Comparison of ENCODE assay signal across 1 cellular context in the genomic region with DNA sequence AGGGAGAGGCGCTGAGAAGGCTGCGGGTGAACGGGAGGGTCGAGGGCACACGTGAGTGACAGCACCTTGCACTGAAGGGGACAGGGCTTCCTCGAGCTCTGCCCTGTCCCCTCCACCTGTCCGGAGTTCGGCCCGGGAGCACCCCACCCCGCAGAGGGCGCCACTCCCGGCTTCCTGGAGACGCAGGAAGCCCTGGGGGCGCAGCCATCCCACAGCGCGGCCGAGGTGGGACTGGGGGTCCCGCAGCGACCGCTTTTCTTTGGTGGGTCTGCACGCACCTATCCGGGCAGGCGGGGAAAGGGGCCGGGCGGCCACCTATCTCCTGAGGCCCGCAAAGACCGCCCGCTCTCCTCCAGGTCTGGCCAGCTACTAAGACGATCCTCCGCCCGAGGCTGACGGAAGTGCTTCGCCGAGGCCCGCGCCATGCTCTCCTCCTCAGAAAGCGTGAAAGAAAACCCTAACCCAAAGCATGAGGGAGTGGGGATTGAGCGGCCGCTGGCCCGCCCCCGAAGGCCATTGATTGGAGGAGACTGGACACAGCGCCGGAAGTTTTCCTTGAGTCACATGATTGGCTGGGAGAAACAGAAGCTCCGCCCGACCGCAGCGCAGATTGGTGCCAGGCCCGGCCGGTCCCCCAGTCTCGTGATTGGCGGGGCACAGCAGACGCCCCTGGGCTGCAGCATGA.
TF ChIP-seq lines count a peak whose summit lies in the region.

No MANE protein-coding gene starts in this region.

TF ChIP-seq in HepG2, 621 proteins besides CTCF, POLR2A, EP300 and RAD21 (continued from another document and continues in another):
- TF ChIP-seq ZNF350 (CRISPR knock-in tag; IDR thresholded peaks at IDR 0.05; ENCODE audit: borderline replicate concordance, low read depth) (peak; percentile 86; the same call in 1 of the 2 replicates), BCL6 (CRISPR knock-in tag; IDR thresholded peaks at IDR 0.05) (0 out of 2 replicates have a peak, but pooled peaks have one; percentile 8), ZNF703 (CRISPR knock-in tag; IDR thresholded peaks at IDR 0.05; ENCODE audit: borderline replicate concordance) (peak; percentile 90; the same call in 1 of the 2 replicates), ZNF34 (CRISPR knock-in tag; IDR thresholded peaks at IDR 0.05; ENCODE audit: borderline replicate concordance) (0 out of 2 replicates have a peak, but pooled peaks have one; percentile 69), TOPORS (CRISPR knock-in tag; IDR thresholded peaks at IDR 0.05) (peak; percentile 86; the same call in 1 of the 2 replicates), HOXA7 (CRISPR knock-in tag; IDR thresholded peaks at IDR 0.05) (no peak), TGIF2 (CRISPR knock-in tag; IDR thresholded peaks at IDR 0.05) (peak; percentile 77), HNRNPL (IDR thresholded peaks at IDR 0.05; ENCODE audit: low read depth, low read length) (peak; percentile 67; the same call in 1 of the 2 replicates), MIER2 (CRISPR knock-in tag; IDR thresholded peaks at IDR 0.05) (peak; percentile 57; the same call in 1 of the 2 replicates), PAX8 (CRISPR knock-in tag; IDR thresholded peaks at IDR 0.05; ENCODE audit: borderline replicate concordance) (peak; percentile 99; the same call in 1 of the 2 replicates), ZNF569 (CRISPR knock-in tag; IDR thresholded peaks at IDR 0.05; ENCODE audit: borderline replicate concordance) (peak; percentile 94), ZBTB20 (CRISPR knock-in tag; IDR thresholded peaks at IDR 0.05; ENCODE audit: borderline replicate concordance, low read depth) (peak; percentile 66), MTF1 (CRISPR knock-in tag; IDR thresholded peaks at IDR 0.05) (peak; percentile 80), TEAD2 (CRISPR knock-in tag; IDR thresholded peaks at IDR 0.05) (peak; percentile 89; the same call in 1 of the 2 replicates), ZKSCAN8 (CRISPR knock-in tag; IDR thresholded peaks at IDR 0.05; ENCODE audit: borderline replicate concordance) (peak; percentile 51; the same call in 1 of the 2 replicates), ETV6 (CRISPR knock-in tag; conservative IDR thresholded peaks at IDR 0.05) (peak; percentile 64; the same call in 1 of the 2 replicates), PCBP1 (IDR thresholded peaks at IDR 0.05; ENCODE audit: borderline replicate concordance, low read depth, low read length) (peak; percentile 22; the same call in 1 of the 2 replicates), MLLT10 (CRISPR knock-in tag; IDR thresholded peaks at IDR 0.05) (no peak), SOX13 (IDR thresholded peaks at IDR 0.05) (peak; percentile 37; the same call in 1 of the 2 replicates), SOX13 (CRISPR knock-in tag; conservative IDR thresholded peaks at IDR 0.05 in 1 of 2, IDR thresholded peaks at IDR 0.05 in 1 of 2) (0 out of 4 replicates have a peak, but pooled peaks have one; percentile 15 to 70)
- TF ChIP-seq, protein P1, sequence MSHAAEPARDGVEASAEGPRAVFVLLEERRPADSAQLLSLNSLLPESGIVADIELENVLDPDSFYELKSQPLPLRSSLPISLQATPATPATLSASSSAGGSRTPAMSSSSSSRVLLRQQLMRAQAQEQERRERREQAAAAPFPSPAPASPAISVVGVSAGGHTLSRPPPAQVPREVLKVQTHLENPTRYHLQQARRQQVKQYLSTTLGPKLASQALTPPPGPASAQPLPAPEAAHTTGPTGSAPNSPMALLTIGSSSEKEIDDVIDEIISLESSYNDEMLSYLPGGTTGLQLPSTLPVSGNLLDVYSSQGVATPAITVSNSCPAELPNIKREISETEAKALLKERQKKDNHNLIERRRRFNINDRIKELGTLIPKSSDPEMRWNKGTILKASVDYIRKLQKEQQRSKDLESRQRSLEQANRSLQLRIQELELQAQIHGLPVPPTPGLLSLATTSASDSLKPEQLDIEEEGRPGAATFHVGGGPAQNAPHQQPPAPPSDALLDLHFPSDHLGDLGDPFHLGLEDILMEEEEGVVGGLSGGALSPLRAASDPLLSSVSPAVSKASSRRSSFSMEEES (CRISPR knock-in tag; IDR thresholded peaks at IDR 0.05) = peak; percentile 89
- TF ChIP-seq, protein P2, sequence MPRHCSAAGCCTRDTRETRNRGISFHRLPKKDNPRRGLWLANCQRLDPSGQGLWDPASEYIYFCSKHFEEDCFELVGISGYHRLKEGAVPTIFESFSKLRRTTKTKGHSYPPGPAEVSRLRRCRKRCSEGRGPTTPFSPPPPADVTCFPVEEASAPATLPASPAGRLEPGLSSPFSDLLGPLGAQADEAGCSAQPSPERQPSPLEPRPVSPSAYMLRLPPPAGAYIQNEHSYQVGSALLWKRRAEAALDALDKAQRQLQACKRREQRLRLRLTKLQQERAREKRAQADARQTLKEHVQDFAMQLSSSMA (CRISPR knock-in tag; IDR thresholded peaks at IDR 0.05) = no peak; the same call in 1 of the 2 replicates
- TF ChIP-seq, protein P3, sequence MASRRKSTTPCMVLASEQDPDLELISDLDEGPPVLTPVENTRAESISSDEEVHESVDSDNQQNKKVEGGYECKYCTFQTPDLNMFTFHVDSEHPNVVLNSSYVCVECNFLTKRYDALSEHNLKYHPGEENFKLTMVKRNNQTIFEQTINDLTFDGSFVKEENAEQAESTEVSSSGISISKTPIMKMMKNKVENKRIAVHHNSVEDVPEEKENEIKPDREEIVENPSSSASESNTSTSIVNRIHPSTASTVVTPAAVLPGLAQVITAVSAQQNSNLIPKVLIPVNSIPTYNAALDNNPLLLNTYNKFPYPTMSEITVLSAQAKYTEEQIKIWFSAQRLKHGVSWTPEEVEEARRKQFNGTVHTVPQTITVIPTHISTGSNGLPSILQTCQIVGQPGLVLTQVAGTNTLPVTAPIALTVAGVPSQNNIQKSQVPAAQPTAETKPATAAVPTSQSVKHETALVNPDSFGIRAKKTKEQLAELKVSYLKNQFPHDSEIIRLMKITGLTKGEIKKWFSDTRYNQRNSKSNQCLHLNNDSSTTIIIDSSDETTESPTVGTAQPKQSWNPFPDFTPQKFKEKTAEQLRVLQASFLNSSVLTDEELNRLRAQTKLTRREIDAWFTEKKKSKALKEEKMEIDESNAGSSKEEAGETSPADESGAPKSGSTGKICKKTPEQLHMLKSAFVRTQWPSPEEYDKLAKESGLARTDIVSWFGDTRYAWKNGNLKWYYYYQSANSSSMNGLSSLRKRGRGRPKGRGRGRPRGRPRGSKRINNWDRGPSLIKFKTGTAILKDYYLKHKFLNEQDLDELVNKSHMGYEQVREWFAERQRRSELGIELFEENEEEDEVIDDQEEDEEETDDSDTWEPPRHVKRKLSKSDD (CRISPR knock-in tag; IDR thresholded peaks at IDR 0.05; ENCODE audit: low read depth) = peak; percentile 50; the same call in 1 of the 2 replicates
- TF ChIP-seq, protein P4, sequence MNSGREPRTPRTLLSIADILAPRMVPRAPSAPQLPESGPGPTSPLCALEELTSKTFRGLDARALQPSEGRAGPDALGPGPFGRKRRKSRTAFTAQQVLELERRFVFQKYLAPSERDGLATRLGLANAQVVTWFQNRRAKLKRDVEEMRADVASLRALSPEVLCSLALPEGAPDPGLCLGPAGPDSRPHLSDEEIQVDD (CRISPR knock-in tag; IDR thresholded peaks at IDR 0.05; ENCODE audit: borderline replicate concordance) = 0 out of 2 replicates have a peak, but pooled peaks have one; percentile 40
- TF ChIP-seq, protein P5, sequence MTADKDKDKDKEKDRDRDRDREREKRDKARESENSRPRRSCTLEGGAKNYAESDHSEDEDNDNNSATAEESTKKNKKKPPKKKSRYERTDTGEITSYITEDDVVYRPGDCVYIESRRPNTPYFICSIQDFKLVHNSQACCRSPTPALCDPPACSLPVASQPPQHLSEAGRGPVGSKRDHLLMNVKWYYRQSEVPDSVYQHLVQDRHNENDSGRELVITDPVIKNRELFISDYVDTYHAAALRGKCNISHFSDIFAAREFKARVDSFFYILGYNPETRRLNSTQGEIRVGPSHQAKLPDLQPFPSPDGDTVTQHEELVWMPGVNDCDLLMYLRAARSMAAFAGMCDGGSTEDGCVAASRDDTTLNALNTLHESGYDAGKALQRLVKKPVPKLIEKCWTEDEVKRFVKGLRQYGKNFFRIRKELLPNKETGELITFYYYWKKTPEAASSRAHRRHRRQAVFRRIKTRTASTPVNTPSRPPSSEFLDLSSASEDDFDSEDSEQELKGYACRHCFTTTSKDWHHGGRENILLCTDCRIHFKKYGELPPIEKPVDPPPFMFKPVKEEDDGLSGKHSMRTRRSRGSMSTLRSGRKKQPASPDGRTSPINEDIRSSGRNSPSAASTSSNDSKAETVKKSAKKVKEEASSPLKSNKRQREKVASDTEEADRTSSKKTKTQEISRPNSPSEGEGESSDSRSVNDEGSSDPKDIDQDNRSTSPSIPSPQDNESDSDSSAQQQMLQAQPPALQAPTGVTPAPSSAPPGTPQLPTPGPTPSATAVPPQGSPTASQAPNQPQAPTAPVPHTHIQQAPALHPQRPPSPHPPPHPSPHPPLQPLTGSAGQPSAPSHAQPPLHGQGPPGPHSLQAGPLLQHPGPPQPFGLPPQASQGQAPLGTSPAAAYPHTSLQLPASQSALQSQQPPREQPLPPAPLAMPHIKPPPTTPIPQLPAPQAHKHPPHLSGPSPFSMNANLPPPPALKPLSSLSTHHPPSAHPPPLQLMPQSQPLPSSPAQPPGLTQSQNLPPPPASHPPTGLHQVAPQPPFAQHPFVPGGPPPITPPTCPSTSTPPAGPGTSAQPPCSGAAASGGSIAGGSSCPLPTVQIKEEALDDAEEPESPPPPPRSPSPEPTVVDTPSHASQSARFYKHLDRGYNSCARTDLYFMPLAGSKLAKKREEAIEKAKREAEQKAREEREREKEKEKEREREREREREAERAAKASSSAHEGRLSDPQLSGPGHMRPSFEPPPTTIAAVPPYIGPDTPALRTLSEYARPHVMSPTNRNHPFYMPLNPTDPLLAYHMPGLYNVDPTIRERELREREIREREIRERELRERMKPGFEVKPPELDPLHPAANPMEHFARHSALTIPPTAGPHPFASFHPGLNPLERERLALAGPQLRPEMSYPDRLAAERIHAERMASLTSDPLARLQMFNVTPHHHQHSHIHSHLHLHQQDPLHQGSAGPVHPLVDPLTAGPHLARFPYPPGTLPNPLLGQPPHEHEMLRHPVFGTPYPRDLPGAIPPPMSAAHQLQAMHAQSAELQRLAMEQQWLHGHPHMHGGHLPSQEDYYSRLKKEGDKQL (CRISPR knock-in tag; IDR thresholded peaks at IDR 0.05; ENCODE audit: low read depth) = no peak
- TF ChIP-seq, protein P6, sequence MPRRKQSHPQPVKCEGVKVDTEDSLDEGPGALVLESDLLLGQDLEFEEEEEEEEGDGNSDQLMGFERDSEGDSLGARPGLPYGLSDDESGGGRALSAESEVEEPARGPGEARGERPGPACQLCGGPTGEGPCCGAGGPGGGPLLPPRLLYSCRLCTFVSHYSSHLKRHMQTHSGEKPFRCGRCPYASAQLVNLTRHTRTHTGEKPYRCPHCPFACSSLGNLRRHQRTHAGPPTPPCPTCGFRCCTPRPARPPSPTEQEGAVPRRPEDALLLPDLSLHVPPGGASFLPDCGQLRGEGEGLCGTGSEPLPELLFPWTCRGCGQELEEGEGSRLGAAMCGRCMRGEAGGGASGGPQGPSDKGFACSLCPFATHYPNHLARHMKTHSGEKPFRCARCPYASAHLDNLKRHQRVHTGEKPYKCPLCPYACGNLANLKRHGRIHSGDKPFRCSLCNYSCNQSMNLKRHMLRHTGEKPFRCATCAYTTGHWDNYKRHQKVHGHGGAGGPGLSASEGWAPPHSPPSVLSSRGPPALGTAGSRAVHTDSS (CRISPR knock-in tag; conservative IDR thresholded peaks at IDR 0.05) = peak; percentile 82; the same call in 1 of the 2 replicates
- TF ChIP-seq, protein P7, sequence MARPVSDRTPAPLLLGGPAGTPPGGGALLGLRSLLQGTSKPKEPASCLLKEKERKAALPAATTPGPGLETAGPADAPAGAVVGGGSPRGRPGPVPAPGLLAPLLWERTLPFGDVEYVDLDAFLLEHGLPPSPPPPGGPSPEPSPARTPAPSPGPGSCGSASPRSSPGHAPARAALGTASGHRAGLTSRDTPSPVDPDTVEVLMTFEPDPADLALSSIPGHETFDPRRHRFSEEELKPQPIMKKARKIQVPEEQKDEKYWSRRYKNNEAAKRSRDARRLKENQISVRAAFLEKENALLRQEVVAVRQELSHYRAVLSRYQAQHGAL (CRISPR knock-in tag; IDR thresholded peaks at IDR 0.05; ENCODE audit: not compliant biosample characterization) = peak; percentile 74
- TF ChIP-seq, protein P8, sequence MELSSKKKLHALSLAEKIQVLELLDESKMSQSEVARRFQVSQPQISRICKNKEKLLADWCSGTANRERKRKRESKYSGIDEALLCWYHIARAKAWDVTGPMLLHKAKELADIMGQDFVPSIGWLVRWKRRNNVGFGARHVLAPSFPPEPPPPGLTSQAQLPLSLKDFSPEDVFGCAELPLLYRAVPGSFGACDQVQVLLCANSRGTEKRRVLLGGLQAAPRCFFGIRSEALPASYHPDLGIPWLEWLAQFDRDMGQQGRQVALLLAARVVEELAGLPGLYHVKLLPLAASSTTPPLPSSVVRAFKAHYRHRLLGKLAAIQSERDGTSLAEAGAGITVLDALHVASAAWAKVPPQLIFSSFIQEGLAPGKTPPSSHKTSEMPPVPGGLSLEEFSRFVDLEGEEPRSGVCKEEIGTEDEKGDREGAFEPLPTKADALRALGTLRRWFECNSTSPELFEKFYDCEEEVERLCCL (CRISPR knock-in tag; IDR thresholded peaks at IDR 0.05; ENCODE audit: borderline replicate concordance) = no peak; the same call in 1 of the 2 replicates
- TF ChIP-seq, protein P9, sequence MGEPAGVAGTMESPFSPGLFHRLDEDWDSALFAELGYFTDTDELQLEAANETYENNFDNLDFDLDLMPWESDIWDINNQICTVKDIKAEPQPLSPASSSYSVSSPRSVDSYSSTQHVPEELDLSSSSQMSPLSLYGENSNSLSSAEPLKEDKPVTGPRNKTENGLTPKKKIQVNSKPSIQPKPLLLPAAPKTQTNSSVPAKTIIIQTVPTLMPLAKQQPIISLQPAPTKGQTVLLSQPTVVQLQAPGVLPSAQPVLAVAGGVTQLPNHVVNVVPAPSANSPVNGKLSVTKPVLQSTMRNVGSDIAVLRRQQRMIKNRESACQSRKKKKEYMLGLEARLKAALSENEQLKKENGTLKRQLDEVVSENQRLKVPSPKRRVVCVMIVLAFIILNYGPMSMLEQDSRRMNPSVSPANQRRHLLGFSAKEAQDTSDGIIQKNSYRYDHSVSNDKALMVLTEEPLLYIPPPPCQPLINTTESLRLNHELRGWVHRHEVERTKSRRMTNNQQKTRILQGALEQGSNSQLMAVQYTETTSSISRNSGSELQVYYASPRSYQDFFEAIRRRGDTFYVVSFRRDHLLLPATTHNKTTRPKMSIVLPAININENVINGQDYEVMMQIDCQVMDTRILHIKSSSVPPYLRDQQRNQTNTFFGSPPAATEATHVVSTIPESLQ (CRISPR knock-in tag; conservative IDR thresholded peaks at IDR 0.05) = peak; percentile 98
- TF ChIP-seq, protein P10, sequence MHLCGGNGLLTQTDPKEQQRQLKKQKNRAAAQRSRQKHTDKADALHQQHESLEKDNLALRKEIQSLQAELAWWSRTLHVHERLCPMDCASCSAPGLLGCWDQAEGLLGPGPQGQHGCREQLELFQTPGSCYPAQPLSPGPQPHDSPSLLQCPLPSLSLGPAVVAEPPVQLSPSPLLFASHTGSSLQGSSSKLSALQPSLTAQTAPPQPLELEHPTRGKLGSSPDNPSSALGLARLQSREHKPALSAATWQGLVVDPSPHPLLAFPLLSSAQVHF (CRISPR knock-in tag; IDR thresholded peaks at IDR 0.05) = peak; percentile 94
- TF ChIP-seq, protein P11, sequence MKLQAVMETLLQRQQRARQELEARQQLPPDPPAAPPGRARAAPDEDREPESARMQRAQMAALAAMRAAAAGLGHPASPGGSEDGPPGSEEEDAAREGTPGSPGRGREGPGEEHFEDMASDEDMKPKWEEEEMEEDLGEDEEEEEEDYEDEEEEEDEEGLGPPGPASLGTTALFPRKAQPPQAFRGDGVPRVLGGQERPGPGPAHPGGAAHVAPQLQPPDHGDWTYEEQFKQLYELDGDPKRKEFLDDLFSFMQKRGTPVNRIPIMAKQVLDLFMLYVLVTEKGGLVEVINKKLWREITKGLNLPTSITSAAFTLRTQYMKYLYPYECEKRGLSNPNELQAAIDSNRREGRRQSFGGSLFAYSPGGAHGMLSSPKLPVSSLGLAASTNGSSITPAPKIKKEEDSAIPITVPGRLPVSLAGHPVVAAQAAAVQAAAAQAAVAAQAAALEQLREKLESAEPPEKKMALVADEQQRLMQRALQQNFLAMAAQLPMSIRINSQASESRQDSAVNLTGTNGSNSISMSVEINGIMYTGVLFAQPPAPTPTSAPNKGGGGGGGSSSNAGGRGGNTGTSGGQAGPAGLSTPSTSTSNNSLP (IDR thresholded peaks at IDR 0.05; ENCODE audit: low read depth, low read length) = peak; percentile 9; the same call in 1 of the 2 replicates
